1 cellular context compared by ENCODE assay signal in the genomic region with DNA sequence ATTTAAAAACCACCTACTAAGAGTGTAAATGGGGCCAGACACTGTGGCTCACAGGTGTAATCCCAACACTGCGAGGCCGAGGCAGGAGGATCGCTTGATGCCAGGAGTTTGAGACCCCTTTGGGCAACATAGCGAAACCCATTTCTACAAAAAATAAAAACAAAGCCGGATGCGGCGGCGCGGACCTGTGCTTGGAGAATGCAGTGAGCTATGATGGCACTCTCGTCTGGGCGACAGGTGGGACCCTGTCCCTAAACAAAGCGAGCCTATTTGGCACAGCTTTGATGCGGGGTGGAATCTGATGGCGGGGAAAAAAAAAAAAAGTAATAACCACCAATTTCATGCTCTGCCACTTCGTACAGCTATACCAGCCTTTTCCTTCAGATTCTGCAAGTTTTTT.
TF ChIP-seq lines count a peak whose summit lies in the region.

No MANE protein-coding gene starts in this region.

TF ChIP-seq in endothelial cell of umbilical vein, 7 proteins besides CTCF, POLR2A, EP300 and RAD21:
- TF ChIP-seq, protein P1, sequence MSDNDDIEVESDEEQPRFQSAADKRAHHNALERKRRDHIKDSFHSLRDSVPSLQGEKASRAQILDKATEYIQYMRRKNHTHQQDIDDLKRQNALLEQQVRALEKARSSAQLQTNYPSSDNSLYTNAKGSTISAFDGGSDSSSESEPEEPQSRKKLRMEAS (IDR thresholded peaks at IDR 0.05; ENCODE audit: insufficient read depth, insufficient read length) = no peak
- TF ChIP-seq MYC (IDR thresholded peaks at IDR 0.05; ENCODE audit: low read depth, low read length) (no peak), GATA2 (IDR thresholded peaks at IDR 0.05; ENCODE audit: insufficient read depth, insufficient read length, low read depth, low read length) (no peak), JUN (IDR thresholded peaks at IDR 0.05; ENCODE audit: borderline replicate concordance, insufficient read depth, insufficient read length, low read depth) (no peak), EZH2 (IDR thresholded peaks at IDR 0.05; ENCODE audit: borderline replicate concordance, low read depth, low read length, severe bottlenecking) (no peak), FOS (IDR thresholded peaks at IDR 0.05; ENCODE audit: borderline replicate concordance, insufficient read depth, low read length) (no peak), POLR2AphosphoS5 (IDR thresholded peaks at IDR 0.05; ENCODE audit: insufficient read depth, low read depth, low read length) (no peak)
